In genomic region chr12:15627995-15628945, GRCh38 we compare ENCODE assay signal across 10 cellular contexts.
A peak's percentile ranks its signal among the peaks of the same experiment; 100 is the strongest.
DNase-seq lines count a peak whose midpoint lies in the region; ATAC-seq and TF ChIP-seq lines count a peak whose summit lies in the region.
"Had no signal": no experiment of that assay in that cellular context is flagged by ENCODE, and none has a peak within 500 bp of the region (broad histone marks: within the 10 kb centered on the region; RNA-seq: fewer than 3 reads in every experiment).

No MANE protein-coding gene starts in this region.

- H3K27ac Mint-ChIP-seq in nephron (peak overlapping the region; percentile 43 to 68 (median 50)), endothelial cell (ENCODE audit: unreplicated experiment) (no peak overlapping the region)
- H3K27ac Mint-ChIP-seq in activated naive CD8-positive, alpha-beta T cell treated with anti-CD3 and anti-CD28 coated beads, Interleukin-2, amount 50 U/mL, for 24 hours, result no peak overlapping the region
- H3K27ac Mint-ChIP-seq: activated naive CD4-positive, alpha-beta T cell treated with anti-CD3 and anti-CD28 coated beads for 36 hours had no signal

- H3K4me1 ChIP-seq in esophagus squamous epithelium, result peaks cover 0 to 24% (median 11%) of the 10 kb centered on the region in 3 donors

- no peaks in the 10 kb centered on the region for H3K27me3 ChIP-seq in esophagus squamous epithelium

- intact Hi-C loops in Right ventricle myocardium inferior (cut with DNase I) (loop anchor here (5.0 kb wide), 1 partner anchor 159 kb away; the partner anchor contains the start of gene EPS8), cardiac septum (cut with DNase I) (loop anchor here (5.0 to 10.0 kb wide), 2 partner anchors 36 to 157 kb away; partner anchors contain the start of gene EPS8), esophagus squamous epithelium (cut with DNase I) (no loop called here)

- H3K4me3 ChIP-seq in esophagus squamous epithelium, result no peak overlapping the region

- no peak overlapping the region for H3K4me3 Mint-ChIP-seq in nephron
- H3K4me3 Mint-ChIP-seq in activated naive CD8-positive, alpha-beta T cell treated with anti-CD3 and anti-CD28 coated beads, Interleukin-2, amount 50 U/mL, for 24 hours, result no peak overlapping the region
- no peak overlapping the region for H3K4me3 Mint-ChIP-seq in endothelial cell (ENCODE audit: unreplicated experiment)
- H3K4me3 Mint-ChIP-seq: activated naive CD4-positive, alpha-beta T cell treated with anti-CD3 and anti-CD28 coated beads for 36 hours had no signal

- TF ChIP-seq CTCF in esophagus squamous epithelium (IDR thresholded peaks at IDR 0.05), result no peak
- TF ChIP-seq CTCF in nephron (IDR thresholded peaks at IDR 0.05; ENCODE audit: unreplicated experiment in 3 of 3), result no peak
- TF ChIP-seq CTCF in endothelial cell (IDR thresholded peaks at IDR 0.05; ENCODE audit: unreplicated experiment), result no peak

- H3K36me3 ChIP-seq in esophagus squamous epithelium, result peaks cover 0 to 23% (median 0%) of the 10 kb centered on the region in 3 donors

- peak overlapping the region; percentile 38 to 83 (median 74) for H3K27ac ChIP-seq in esophagus squamous epithelium

- H3K9me3 Mint-ChIP-seq in nephron, result no peaks in the 10 kb centered on the region
- no peaks in the 10 kb centered on the region for H3K9me3 Mint-ChIP-seq in activated naive CD8-positive, alpha-beta T cell treated with anti-CD3 and anti-CD28 coated beads, Interleukin-2, amount 50 U/mL, for 24 hours
- no peaks in the 10 kb centered on the region for H3K9me3 Mint-ChIP-seq in endothelial cell (ENCODE audit: unreplicated experiment)
- H3K9me3 Mint-ChIP-seq: activated naive CD4-positive, alpha-beta T cell treated with anti-CD3 and anti-CD28 coated beads for 36 hours had no signal

- no peaks in the 10 kb centered on the region for H3K27me3 Mint-ChIP-seq in nephron (ENCODE audit: low read depth)
- H3K27me3 Mint-ChIP-seq in activated naive CD8-positive, alpha-beta T cell treated with anti-CD3 and anti-CD28 coated beads, Interleukin-2, amount 50 U/mL, for 24 hours, result no peaks in the 10 kb centered on the region
- peaks cover 1% of the 10 kb centered on the region for H3K27me3 Mint-ChIP-seq in endothelial cell (ENCODE audit: unreplicated experiment)

- peak; percentile 32 for ATAC-seq in Right ventricle myocardium inferior
- ATAC-seq in activated naive CD8-positive, alpha-beta T cell treated with anti-CD3 and anti-CD28 coated beads, Interleukin-2, amount 50 U/mL, for 24 hours, result no peak
- ATAC-seq in HG02798 (IDR thresholded peaks at IDR 0.05; ENCODE audit: poor library complexity, unreplicated experiment), result no peak

- peaks cover 17% of the 10 kb centered on the region for H3K36me3 Mint-ChIP-seq in nephron (ENCODE audit: low read depth)
- no peaks in the 10 kb centered on the region for H3K36me3 Mint-ChIP-seq in activated naive CD8-positive, alpha-beta T cell treated with anti-CD3 and anti-CD28 coated beads, Interleukin-2, amount 50 U/mL, for 24 hours (ENCODE audit: low read depth)
- H3K36me3 Mint-ChIP-seq in endothelial cell (ENCODE audit: low read depth, unreplicated experiment), result no peaks in the 10 kb centered on the region

- no peaks in the 10 kb centered on the region for H3K9me3 ChIP-seq in esophagus squamous epithelium

- TF ChIP-seq POLR2A in esophagus squamous epithelium (IDR thresholded peaks at IDR 0.05), result no peak

- WGBS in esophagus squamous epithelium, 2 donors, result 40 to 44% methylated on average over 4 of the region's 4 CpGs

- DNase-seq in Right ventricle myocardium inferior (ENCODE audit: missing footprints) (no peak), cardiac septum (ENCODE audit: low spot score) (no peak), esophagus squamous epithelium (lab: John Stamatoyannopoulos, UW) (no peak), NCI-H2081 (lab: John Stamatoyannopoulos, UW) (no peak), endothelial cell (ENCODE audit: low spot score) (no peak)
- DNase-seq in activated naive CD8-positive, alpha-beta T cell treated with anti-CD3 and anti-CD28 coated beads, Interleukin-2, amount 50 U/mL, for 24 hours, result no peak
- DNase-seq: activated naive CD4-positive, alpha-beta T cell treated with anti-CD3 and anti-CD28 coated beads for 36 hours; NCI-H2029 had no signal

- H3K4me1 Mint-ChIP-seq in nephron, result peaks cover 30% of the 10 kb centered on the region
- H3K4me1 Mint-ChIP-seq in activated naive CD8-positive, alpha-beta T cell treated with anti-CD3 and anti-CD28 coated beads, Interleukin-2, amount 50 U/mL, for 24 hours, result no peaks in the 10 kb centered on the region
- H3K4me1 Mint-ChIP-seq in endothelial cell (ENCODE audit: unreplicated experiment), result peaks cover 5% of the 10 kb centered on the region

Comparison
In these comparisons a context has a peak if more than half of its experiments do, and no peak if none do; other contexts are left out.
1. H3K27ac Mint-ChIP-seq: peak in nephron (3 of 3); none in activated naive CD8-positive, alpha-beta T cell treated with anti-CD3 and anti-CD28 coated beads, Interleukin-2, amount 50 U/mL, for 24 hours (single experiment) and endothelial cell (single experiment).